Comparison of ENCODE assay signal across 1 cellular context in the genomic region with DNA sequence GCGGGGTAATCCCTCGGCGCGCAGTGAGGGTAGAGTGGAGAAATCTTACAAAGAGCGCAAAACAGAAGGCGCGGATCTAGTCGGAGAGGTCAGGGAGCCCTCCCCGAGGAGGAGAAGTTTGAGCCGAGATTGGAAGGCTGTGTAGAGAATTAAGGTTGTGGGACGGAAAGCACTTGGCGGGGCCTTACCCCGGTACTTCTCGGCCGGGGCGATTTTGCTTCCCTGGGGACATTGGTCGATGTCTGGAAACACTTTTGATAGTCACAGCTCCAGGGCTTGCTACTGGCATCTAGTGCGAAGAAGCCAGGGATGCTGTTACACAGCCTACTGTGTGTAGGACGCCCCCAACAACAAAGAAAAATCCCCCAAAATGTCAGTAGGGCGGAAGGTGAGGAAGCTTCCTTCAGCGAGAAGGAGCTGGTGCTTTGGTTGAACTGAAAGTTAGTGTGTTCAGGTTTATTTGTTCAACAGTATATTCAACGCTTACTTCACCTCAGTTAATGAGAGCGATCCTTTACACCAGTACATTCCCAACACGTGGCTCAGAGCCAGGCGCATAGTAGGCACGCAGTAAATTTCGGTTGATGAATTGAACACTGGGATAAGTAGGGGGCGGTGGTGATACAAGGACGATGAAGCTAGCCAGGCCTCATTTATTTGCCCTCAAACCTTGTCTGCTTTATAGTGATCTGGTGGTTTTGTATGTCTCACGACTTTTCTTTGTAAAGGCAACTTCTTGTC.
TF ChIP-seq lines count a peak whose summit lies in the region.

No MANE protein-coding gene starts in this region.

TF ChIP-seq in HEK293, 187 proteins besides CTCF, POLR2A, EP300 and RAD21 (continued from another document):
- TF ChIP-seq, protein P1, sequence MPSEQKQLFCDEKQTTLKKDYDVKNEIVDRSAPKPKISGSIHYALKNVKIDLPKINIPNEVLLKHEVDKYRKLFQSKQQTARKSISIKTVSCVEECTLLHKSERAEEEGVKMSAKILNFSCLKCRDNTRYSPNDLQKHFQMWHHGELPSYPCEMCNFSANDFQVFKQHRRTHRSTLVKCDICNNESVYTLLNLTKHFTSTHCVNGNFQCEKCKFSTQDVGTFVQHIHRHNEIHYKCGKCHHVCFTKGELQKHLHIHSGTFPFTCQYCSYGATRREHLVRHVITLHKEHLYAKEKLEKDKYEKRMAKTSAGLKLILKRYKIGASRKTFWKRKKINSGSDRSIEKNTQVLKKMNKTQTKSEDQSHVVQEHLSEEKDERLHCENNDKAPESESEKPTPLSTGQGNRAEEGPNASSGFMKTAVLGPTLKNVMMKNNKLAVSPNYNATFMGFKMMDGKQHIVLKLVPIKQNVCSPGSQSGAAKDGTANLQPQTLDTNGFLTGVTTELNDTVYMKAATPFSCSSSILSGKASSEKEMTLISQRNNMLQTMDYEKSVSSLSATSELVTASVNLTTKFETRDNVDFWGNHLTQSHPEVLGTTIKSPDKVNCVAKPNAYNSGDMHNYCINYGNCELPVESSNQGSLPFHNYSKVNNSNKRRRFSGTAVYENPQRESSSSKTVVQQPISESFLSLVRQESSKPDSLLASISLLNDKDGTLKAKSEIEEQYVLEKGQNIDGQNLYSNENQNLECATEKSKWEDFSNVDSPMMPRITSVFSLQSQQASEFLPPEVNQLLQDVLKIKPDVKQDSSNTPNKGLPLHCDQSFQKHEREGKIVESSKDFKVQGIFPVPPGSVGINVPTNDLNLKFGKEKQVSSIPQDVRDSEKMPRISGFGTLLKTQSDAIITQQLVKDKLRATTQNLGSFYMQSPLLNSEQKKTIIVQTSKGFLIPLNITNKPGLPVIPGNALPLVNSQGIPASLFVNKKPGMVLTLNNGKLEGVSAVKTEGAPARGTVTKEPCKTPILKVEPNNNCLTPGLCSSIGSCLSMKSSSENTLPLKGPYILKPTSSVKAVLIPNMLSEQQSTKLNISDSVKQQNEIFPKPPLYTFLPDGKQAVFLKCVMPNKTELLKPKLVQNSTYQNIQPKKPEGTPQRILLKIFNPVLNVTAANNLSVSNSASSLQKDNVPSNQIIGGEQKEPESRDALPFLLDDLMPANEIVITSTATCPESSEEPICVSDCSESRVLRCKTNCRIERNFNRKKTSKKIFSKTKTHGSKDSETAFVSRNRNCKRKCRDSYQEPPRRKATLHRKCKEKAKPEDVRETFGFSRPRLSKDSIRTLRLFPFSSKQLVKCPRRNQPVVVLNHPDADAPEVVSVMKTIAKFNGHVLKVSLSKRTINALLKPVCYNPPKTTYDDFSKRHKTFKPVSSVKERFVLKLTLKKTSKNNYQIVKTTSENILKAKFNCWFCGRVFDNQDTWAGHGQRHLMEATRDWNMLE (tag by site-specific recombination; conservative IDR thresholded peaks at IDR 0.05; ENCODE audit: low read depth): no peak
- TF ChIP-seq ZNF335 (tag by site-specific recombination; conservative IDR thresholded peaks at IDR 0.05) (peak; percentile 45; the same call in 1 of the 2 replicates), ZNF391 (tag by site-specific recombination; IDR thresholded peaks at IDR 0.05; ENCODE audit: borderline replicate concordance, low read depth) (no peak), ZNF223 (tag by site-specific recombination; IDR thresholded peaks at IDR 0.05) (no peak), ZNF184 (tag by site-specific recombination; IDR thresholded peaks at IDR 0.05) (0 out of 2 replicates have a peak, but pooled peaks have one; percentile 8), ZBTB20 (tag by site-specific recombination; IDR thresholded peaks at IDR 0.05) (0 out of 2 replicates have a peak, but pooled peaks have one; percentile 19), ZNF354C (tag by site-specific recombination; IDR thresholded peaks at IDR 0.05; ENCODE audit: borderline replicate concordance, low read depth) (no peak), ZNF10 (tag by site-specific recombination; IDR thresholded peaks at IDR 0.05) (0 out of 2 replicates have a peak, but pooled peaks have one; percentile 47), ZNF792 (tag by site-specific recombination; IDR thresholded peaks at IDR 0.05) (0 out of 2 replicates have a peak, but pooled peaks have one; percentile 24), ZFP37 (tag by site-specific recombination; IDR thresholded peaks at IDR 0.05) (peak; percentile 7; the same call in 1 of the 2 replicates), MZF1 (tag by site-specific recombination; IDR thresholded peaks at IDR 0.05; ENCODE audit: borderline replicate concordance) (peak; percentile 27; the same call in 1 of the 2 replicates), ZNF660 (tag by site-specific recombination; IDR thresholded peaks at IDR 0.05) (0 out of 2 replicates have a peak, but pooled peaks have one; percentile 36), ZNF596 (tag by site-specific recombination; IDR thresholded peaks at IDR 0.05) (no peak), ZBTB1 (tag by site-specific recombination; IDR thresholded peaks at IDR 0.05) (no peak)
- TF ChIP-seq, protein P2, sequence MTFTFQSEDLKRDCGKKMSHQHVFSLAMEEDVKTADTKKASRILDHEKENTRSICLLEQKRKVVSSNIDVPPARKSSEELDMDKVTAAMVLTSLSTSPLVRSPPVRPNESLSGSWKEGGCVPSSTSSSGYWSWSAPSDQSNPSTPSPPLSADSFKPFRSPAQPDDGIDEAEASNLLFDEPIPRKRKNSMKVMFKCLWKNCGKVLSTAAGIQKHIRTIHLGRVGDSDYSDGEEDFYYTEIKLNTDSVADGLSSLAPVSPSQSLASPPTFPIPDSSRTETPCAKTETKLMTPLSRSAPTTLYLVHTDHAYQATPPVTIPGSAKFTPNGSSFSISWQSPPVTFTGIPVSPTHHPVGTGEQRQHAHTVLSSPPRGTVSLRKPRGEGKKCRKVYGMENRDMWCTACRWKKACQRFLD (tag by site-specific recombination; IDR thresholded peaks at IDR 0.05): no peak
- TF ChIP-seq, protein P3, sequence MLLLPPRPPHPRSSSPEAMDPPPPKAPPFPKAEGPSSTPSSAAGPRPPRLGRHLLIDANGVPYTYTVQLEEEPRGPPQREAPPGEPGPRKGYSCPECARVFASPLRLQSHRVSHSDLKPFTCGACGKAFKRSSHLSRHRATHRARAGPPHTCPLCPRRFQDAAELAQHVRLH (tag by site-specific recombination; IDR thresholded peaks at IDR 0.05): peak; percentile 48; the same call in 1 of the 2 replicates
